9 cellular contexts compared by ENCODE assay signal in the genomic region with DNA sequence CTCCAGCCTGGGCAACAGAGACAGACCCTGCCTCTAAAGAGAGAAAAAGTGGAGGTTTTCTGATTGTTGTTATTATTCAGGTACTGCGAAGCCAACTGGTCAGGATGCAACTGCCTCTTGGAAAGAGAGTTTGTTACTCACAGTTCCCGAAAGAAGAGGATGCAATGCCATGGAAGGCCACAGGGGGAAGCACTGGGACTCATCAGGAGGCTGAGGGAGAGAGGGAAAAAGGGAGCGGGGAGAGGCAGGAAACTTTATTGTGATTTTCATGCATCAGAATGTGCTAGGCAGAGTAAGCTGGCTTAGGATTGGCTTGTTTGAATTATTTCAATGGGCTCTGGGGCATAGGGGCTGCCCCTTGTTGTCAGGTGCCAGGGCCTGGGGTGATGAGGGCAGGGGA. TPM values are rescaled to one million over a fixed set of nuclear protein-coding genes. Genes with fewer than 3 reads are reported as not detected.
DNase-seq lines count a peak whose midpoint lies in the region; ATAC-seq, FAIRE-seq and TF ChIP-seq lines count a peak whose summit lies in the region.
"Had no signal": no experiment of that assay in that cellular context is flagged by ENCODE, and none has a peak within 500 bp of the region (broad histone marks: within the 10 kb centered on the region; RNA-seq: fewer than 3 reads in every experiment).

No MANE protein-coding gene starts in this region.

- H3K27me3 Mint-ChIP-seq in activated CD4-positive, alpha-beta T cell treated with anti-CD3 and anti-CD28 coated beads, Interleukin-2, amount 10 ng/mL, durations not matched to agents 24 days and 14 days, result no peaks in the 10 kb centered on the region
- no peaks in the 10 kb centered on the region for H3K27me3 Mint-ChIP-seq in activated CD4-positive, alpha-beta T cell treated with anti-CD3 and anti-CD28 coated beads, Interleukin-2, amount 10 ng/mL, durations not matched to agents 7 days and 5 days

- no peak overlapping the region for H2AFZ ChIP-seq in smooth muscle cell (ENCODE audit: low read depth)

- H3F3A ChIP-seq in smooth muscle cell (ENCODE audit: low read depth), result peaks cover 12% of the 10 kb centered on the region

- POLR2A ChIA-PET in activated CD4-positive, alpha-beta T cell treated with anti-CD3 and anti-CD28 coated beads, Interleukin-2, amount 10 ng/mL, durations not matched to agents 7 days and 5 days (lab: Charles Lee), result no interaction called here

- TF ChIP-seq CTCF in smooth muscle cell (IDR thresholded peaks at IDR 0.05; ENCODE audit: borderline replicate concordance, insufficient read depth, poor library complexity, severe bottlenecking) (peak; percentile 53), gastrocnemius medialis (IDR thresholded peaks at IDR 0.05 in 4 of 5, conservative IDR thresholded peaks at IDR 0.05 in 1 of 5) (peak in 1 of 5 experiments; percentile 38)

- ATAC-seq in GM19324 (IDR thresholded peaks at IDR 0.05; ENCODE audit: low FRiP score, unreplicated experiment) (no peak), gastrocnemius medialis (no peak)

- H3K9me3 Mint-ChIP-seq in activated CD4-positive, alpha-beta T cell treated with anti-CD3 and anti-CD28 coated beads, Interleukin-2, amount 10 ng/mL, durations not matched to agents 24 days and 14 days, result peaks cover 5% of the 10 kb centered on the region
- H3K9me3 Mint-ChIP-seq in activated CD4-positive, alpha-beta T cell treated with anti-CD3 and anti-CD28 coated beads, Interleukin-2, amount 10 ng/mL, durations not matched to agents 7 days and 5 days, result peaks cover 4% of the 10 kb centered on the region

- in situ Hi-C loops in gastrocnemius medialis (cut with MboI; ENCODE audit: low sequenced_read_pairs in 4 of 4), result no loop called here

- DNase-seq in activated CD4-positive, alpha-beta T cell treated with anti-CD3 and anti-CD28 coated beads, Interleukin-2, amount 10 ng/mL, durations not matched to agents 24 days and 14 days, result peak; percentile 64
- no peak for DNase-seq in activated CD4-positive, alpha-beta T cell treated with anti-CD3 and anti-CD28 coated beads, Interleukin-2, amount 10 ng/mL, durations not matched to agents 7 days and 5 days
- DNase-seq in MV-4-11 (lab: John Stamatoyannopoulos, UW) (peak; percentile 19), erythroblast (lab: John Stamatoyannopoulos, UW) (peak; percentile 42 to 46), smooth muscle cell (lab: John Stamatoyannopoulos, UW; ENCODE audit: unreplicated experiment) (no peak), GM19239 (ENCODE audit: insufficient read length, low spot score) (no peak), gastrocnemius medialis (no peak)

- H3K27ac Mint-ChIP-seq in activated CD4-positive, alpha-beta T cell treated with anti-CD3 and anti-CD28 coated beads, Interleukin-2, amount 10 ng/mL, durations not matched to agents 24 days and 14 days, result no peak overlapping the region
- no peak overlapping the region for H3K27ac Mint-ChIP-seq in activated CD4-positive, alpha-beta T cell treated with anti-CD3 and anti-CD28 coated beads, Interleukin-2, amount 10 ng/mL, durations not matched to agents 7 days and 5 days

- peaks cover 24% of the 10 kb centered on the region for H3K4me1 Mint-ChIP-seq in activated CD4-positive, alpha-beta T cell treated with anti-CD3 and anti-CD28 coated beads, Interleukin-2, amount 10 ng/mL, durations not matched to agents 24 days and 14 days
- H3K4me1 Mint-ChIP-seq in activated CD4-positive, alpha-beta T cell treated with anti-CD3 and anti-CD28 coated beads, Interleukin-2, amount 10 ng/mL, durations not matched to agents 7 days and 5 days, result peaks cover 29% of the 10 kb centered on the region

- H3K36me3 ChIP-seq in smooth muscle cell (ENCODE audit: low read depth) (peaks cover 10% of the 10 kb centered on the region), gastrocnemius medialis (peaks cover 0 to 18% of the 10 kb centered on the region in 2 donors)

- peaks cover 18% of the 10 kb centered on the region for H4K20me1 ChIP-seq in smooth muscle cell (ENCODE audit: low read depth)

- FAIRE-seq in GM19239 (lab: Jason Lieb, UNC), result no peak

- no peaks in the 10 kb centered on the region for H3K9me3 ChIP-seq in smooth muscle cell (replicated peaks; ENCODE audit: low read depth)
- H3K9me3 ChIP-seq in gastrocnemius medialis, result no peaks in the 10 kb centered on the region
- H3K9me3 ChIP-seq: SJSA1 had no signal

- H3K27ac ChIP-seq in smooth muscle cell (ENCODE audit: low read depth) (no peak overlapping the region), gastrocnemius medialis (no peak overlapping the region)
- H3K27ac ChIP-seq: SJSA1 had no signal

- no peaks in the 10 kb centered on the region for H3K27me3 ChIP-seq in smooth muscle cell (ENCODE audit: low read depth)
- H3K27me3 ChIP-seq in gastrocnemius medialis, result no peaks in the 10 kb centered on the region
- H3K27me3 ChIP-seq: SJSA1 had no signal

- H3K4me2 ChIP-seq in smooth muscle cell, result no peak overlapping the region

- CTCF ChIA-PET in activated CD4-positive, alpha-beta T cell treated with anti-CD3 and anti-CD28 coated beads, Interleukin-2, amount 10 ng/mL, durations not matched to agents 7 days and 5 days (lab: Charles Lee), result interaction anchor here (0.6 to 0.8 kb wide), 5 partner anchors 10 to 428 kb away, joined by 3 to 5 read pairs (median 3); no protein-coding TSS in a partner anchor

- peaks cover 55% of the 10 kb centered on the region for H3K36me3 Mint-ChIP-seq in activated CD4-positive, alpha-beta T cell treated with anti-CD3 and anti-CD28 coated beads, Interleukin-2, amount 10 ng/mL, durations not matched to agents 24 days and 14 days (ENCODE audit: low read depth)
- peaks cover 61% of the 10 kb centered on the region for H3K36me3 Mint-ChIP-seq in activated CD4-positive, alpha-beta T cell treated with anti-CD3 and anti-CD28 coated beads, Interleukin-2, amount 10 ng/mL, durations not matched to agents 7 days and 5 days (ENCODE audit: low read depth)

- WGBS in smooth muscle cell (ENCODE audit: low lambda C conversion rate), result 82% methylated on average over 3 of the region's 3 CpGs

- peaks cover 3% of the 10 kb centered on the region for H3K4me1 ChIP-seq in smooth muscle cell (ENCODE audit: low read depth)
- H3K4me1 ChIP-seq in gastrocnemius medialis, result no peaks in the 10 kb centered on the region

- intact Hi-C loops in activated CD4-positive, alpha-beta T cell treated with anti-CD3 and anti-CD28 coated beads, Interleukin-2, amount 10 ng/mL, durations not matched to agents 24 days and 14 days (cut with micrococcal nuclease), result no loop called here
- intact Hi-C loops in gastrocnemius medialis (cut with DNase I; ENCODE audit: low total_unique reads), result no loop called here

- H3K4me3 ChIP-seq in smooth muscle cell (no peak overlapping the region), gastrocnemius medialis (no peak overlapping the region)
- H3K4me3 ChIP-seq: SJSA1 had no signal

- no peak overlapping the region for H3K4me3 Mint-ChIP-seq in activated CD4-positive, alpha-beta T cell treated with anti-CD3 and anti-CD28 coated beads, Interleukin-2, amount 10 ng/mL, durations not matched to agents 24 days and 14 days
- H3K4me3 Mint-ChIP-seq in activated CD4-positive, alpha-beta T cell treated with anti-CD3 and anti-CD28 coated beads, Interleukin-2, amount 10 ng/mL, durations not matched to agents 7 days and 5 days, result no peak overlapping the region

- TF ChIP-seq POLR2A in erythroblast (IDR thresholded peaks at IDR 0.05; ENCODE audit: low read length) (no peak), gastrocnemius medialis (IDR thresholded peaks at IDR 0.05) (no peak)

- no peak overlapping the region for H3K9ac ChIP-seq in smooth muscle cell (ENCODE audit: low read depth)

- peaks cover 85% of the 10 kb centered on the region for H3K79me2 ChIP-seq in smooth muscle cell (ENCODE audit: low read depth)

RNA-seq across cellular contexts. Expression of gene MYO9B, which starts 27.6 kb away (rescaled TPM):
- total RNA-seq in activated CD4-positive, alpha-beta T cell treated with anti-CD3 and anti-CD28 coated beads, Interleukin-2, amount 10 ng/mL, durations not matched to agents 24 days and 14 days, result 120 TPM in 2 replicates
- total RNA-seq in activated CD4-positive, alpha-beta T cell treated with anti-CD3 and anti-CD28 coated beads, Interleukin-2, amount 10 ng/mL, durations not matched to agents 7 days and 5 days, result 100 to 1,000 TPM; 217 to 218 TPM
- total RNA-seq in smooth muscle cell (44.6 and 48.7 TPM in 2 replicates), gastrocnemius medialis (10 to 100 TPM; 20.0 to 22.1 (median 20.7) TPM)
- 46.6 and 49.4 TPM in 2 replicates for polyA plus RNA-seq in smooth muscle cell

RNA-seq across cellular contexts. Expression of gene HAUS8, which starts 27.9 kb away (rescaled TPM):
- total RNA-seq in activated CD4-positive, alpha-beta T cell treated with anti-CD3 and anti-CD28 coated beads, Interleukin-2, amount 10 ng/mL, durations not matched to agents 24 days and 14 days, result 32.5 and 35.0 TPM in 2 replicates
- 10 to 100 TPM; 46.3 to 47.4 TPM for total RNA-seq in activated CD4-positive, alpha-beta T cell treated with anti-CD3 and anti-CD28 coated beads, Interleukin-2, amount 10 ng/mL, durations not matched to agents 7 days and 5 days
- total RNA-seq in smooth muscle cell, result 3.3 and 7.4 TPM in 2 replicates
- polyA plus RNA-seq in smooth muscle cell, result 6.3 and 8.5 TPM in 2 replicates
- 1 to 10 TPM in 3 of 4 donors, under 1 TPM in 1; 0.97 to 4.5 (median 3.3) TPM for total RNA-seq in gastrocnemius medialis

Comparison
In these comparisons a context has a peak if more than half of its experiments do, and no peak if none do; other contexts are left out.
1. DNase-seq: peak in activated CD4-positive, alpha-beta T cell treated with anti-CD3 and anti-CD28 coated beads, Interleukin-2, amount 10 ng/mL, durations not matched to agents 24 days and 14 days (single experiment), MV-4-11 (single experiment) and erythroblast (2 of 2); none in activated CD4-positive, alpha-beta T cell treated with anti-CD3 and anti-CD28 coated beads, Interleukin-2, amount 10 ng/mL, durations not matched to agents 7 days and 5 days (single experiment), smooth muscle cell (single experiment), GM19239 (single experiment) and gastrocnemius medialis (0 of 2).